In genomic region chr21:33196956-33197374, GRCh38 we compare ENCODE assay signal across 8 cellular contexts. TPM values are rescaled to one million over a fixed set of nuclear protein-coding genes. Genes with fewer than 3 reads are reported as not detected.
A peak's percentile ranks its signal among the peaks of the same experiment; 100 is the strongest.
DNase-seq lines count a peak whose midpoint lies in the region; ATAC-seq, FAIRE-seq and TF ChIP-seq lines count a peak whose summit lies in the region.

No MANE protein-coding gene starts in this region.

- H3K36me3 ChIP-seq in left lung = no peaks in the 10 kb centered on the region

- peaks cover 14 to 43% of the 10 kb centered on the region in 2 donors for H3K4me1 ChIP-seq in left lung

- no peak overlapping the region for H3K27ac Mint-ChIP-seq in activated B cell treated with CpG ODN at 0.5 μM for 24 hours

- peaks cover 17% of the 10 kb centered on the region for H3K4me1 Mint-ChIP-seq in activated B cell treated with CpG ODN at 0.5 μM for 24 hours

- no peaks in the 10 kb centered on the region for H3K9me3 ChIP-seq in AG04450 (ENCODE audit: control insufficient read depth, insufficient read depth, low read length)
- H3K9me3 ChIP-seq in left lung = no peaks in the 10 kb centered on the region

- no peak overlapping the region for H3K4me3 Mint-ChIP-seq in activated B cell treated with CpG ODN at 0.5 μM for 24 hours

- H3K36me3 Mint-ChIP-seq in activated B cell treated with CpG ODN at 0.5 μM for 24 hours (ENCODE audit: low read depth) = no peaks in the 10 kb centered on the region

- H3K27me3 ChIP-seq in AG04450 (ENCODE audit: control insufficient read depth, insufficient read depth, low read length) (peaks cover 3% of the 10 kb centered on the region), left lung (no peaks in the 10 kb centered on the region)

- TF ChIP-seq CTCF in AG04450 (IDR thresholded peaks at IDR 0.05; ENCODE audit: low read depth, low read length) = peak; percentile 76
- TF ChIP-seq CTCF in activated B cell treated with CpG ODN at 0.5 μM for 24 hours (IDR thresholded peaks at IDR 0.05) = peak; percentile 91
- TF ChIP-seq CTCF in left lung (IDR thresholded peaks at IDR 0.05) = peak; percentile 78 to 82

- POLR2A ChIA-PET in AG04450 (lab: Yijun Ruan, JAX) = no interaction called here
- POLR2A ChIA-PET in activated B cell treated with CpG ODN at 0.5 μM for 24 hours (lab: Charles Lee) = interaction anchor here (1.5 to 1.7 kb wide), 3 partner anchors 164 to 248 kb away, joined by 4 to 6 read pairs (median 5); no protein-coding TSS in a partner anchor

- intact Hi-C loops in activated B cell treated with CpG ODN at 0.5 μM for 24 hours (cut with micrococcal nuclease) (loop anchor here (1.0 to 10.0 kb wide), 8 partner anchors 172 to 544 kb away; partner anchors contain the start of genes GART, OLIG2 and SON), left lung (cut with DNase I) (loop anchor here in 1 of 2 donors (10.0 kb wide), 2 partner anchors 202 to 362 kb away; no protein-coding TSS in a partner anchor)

- no peak for DNase-seq in AG04450 (ENCODE audit: low read depth, low spot score)
- no peak for DNase-seq in GM18507 (ENCODE audit: extremely low spot score, insufficient read length, low read depth)
- DNase-seq in NCI-H2171 treated with DMSO at 0.1 percent for 48 hours (lab: John Stamatoyannopoulos, UW) = peak; percentile 84
- DNase-seq in activated B cell treated with CpG ODN at 0.5 μM for 24 hours = peak; percentile 32
- peak; percentile 81 for DNase-seq in dermis blood vessel endothelial cell
- peak in 1 of 2 donors; percentile 66 for DNase-seq in left lung
- peak in 2 of 3 donors; percentile 16 to 34 for DNase-seq in stimulated activated CD4-positive, alpha-beta T cell treated with anti-CD3 and anti-CD28 coated beads, TNF-alpha, amount 100 ng/mL, for 1 hour (ENCODE audit: low read depth in 3 of 3, low spot score in 1 of 3)

- ATAC-seq in activated B cell treated with CpG ODN at 0.5 μM for 24 hours (ENCODE audit: low read depth) (peak; percentile 22), left lung (peak; percentile 76), GM21723 (IDR thresholded peaks at IDR 0.05; ENCODE audit: unreplicated experiment) (no peak)

- peaks cover 10% of the 10 kb centered on the region for H3K27me3 Mint-ChIP-seq in activated B cell treated with CpG ODN at 0.5 μM for 24 hours

- H3K27ac ChIP-seq in AG04450 (ENCODE audit: low read depth, low read length) (no peak overlapping the region), left lung (peak overlapping the region; percentile 57 to 83)

- H3K9me3 Mint-ChIP-seq in activated B cell treated with CpG ODN at 0.5 μM for 24 hours = no peaks in the 10 kb centered on the region

- FAIRE-seq in GM18507 (lab: Jason Lieb, UNC) = peak; percentile 81

- H3K4me3 ChIP-seq in AG04450 (ENCODE audit: low read depth, low read length) (no peak overlapping the region), left lung (no peak overlapping the region)

- CTCF ChIA-PET in AG04450 (lab: Charles Lee) = interaction anchor here (0.5 to 5.3 kb wide), 56 partner anchors 14 to 1981 kb away, joined by 3 to 144 read pairs (median 4); partner anchors contain the start of gene IFNAR1
- CTCF ChIA-PET in activated B cell treated with CpG ODN at 0.5 μM for 24 hours (lab: Charles Lee) = interaction anchor here (0.7 to 4.2 kb wide), 47 partner anchors 10 to 544 kb away, joined by 3 to 58 read pairs (median 4); partner anchors contain the start of genes DNAJC28 and TMEM50B

RNA-seq across cellular contexts. Expression of gene IFNAR2, which starts 32.8 kb away (rescaled TPM):
- 28.7 and 30.8 TPM in 2 replicates for polyA plus RNA-seq in AG04450 (2011; rRNA removed)
- polyA minus RNA-seq in AG04450 (2011; rRNA and poly(A)+ RNA removed) = 10.9 and 18.5 TPM in 2 replicates
- total RNA-seq in activated B cell treated with CpG ODN at 0.5 μM for 24 hours (24.9 and 29.2 TPM in 2 replicates), dermis blood vessel endothelial cell (12.4 and 19.4 TPM in 2 replicates), left lung (10 to 100 TPM; 46.3 to 50.1 TPM)

Comparison
In these comparisons a context has a peak if more than half of its experiments do, and no peak if none do; other contexts are left out.
1. DNase-seq: peak in NCI-H2171 treated with DMSO at 0.1 percent for 48 hours (single experiment), activated B cell treated with CpG ODN at 0.5 μM for 24 hours (single experiment), dermis blood vessel endothelial cell (single experiment) and stimulated activated CD4-positive, alpha-beta T cell treated with anti-CD3 and anti-CD28 coated beads, TNF-alpha, amount 100 ng/mL, for 1 hour (2 of 3); none in AG04450 (single experiment) and GM18507 (single experiment).
2. Peak in every context shown above with its lines, with median percentiles within 50 percentile points of each other: CTCF ChIP-seq.